Comparison of ENCODE assay signal across 1 cellular context in the genomic region with DNA sequence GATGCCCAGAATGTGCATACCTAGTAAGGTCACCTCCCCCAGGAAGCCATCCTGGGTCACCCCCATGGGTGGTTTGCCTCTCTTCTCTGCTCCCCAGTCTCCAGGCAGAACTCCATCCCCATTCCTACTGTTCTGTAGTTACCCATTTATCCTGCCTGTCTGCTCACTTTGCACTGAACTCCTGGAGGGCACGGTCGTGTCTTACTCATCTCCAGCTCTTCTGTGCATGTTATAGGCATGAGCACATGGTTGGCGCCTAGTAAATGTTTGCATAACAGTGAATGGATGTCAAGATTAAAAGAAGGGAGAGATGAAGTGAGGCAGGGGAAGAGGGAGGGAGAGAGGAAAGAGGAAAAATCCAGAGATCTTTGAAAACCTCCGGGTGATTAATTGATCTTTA.
TF ChIP-seq lines count a peak whose summit lies in the region.

No MANE protein-coding gene starts in this region.

TF ChIP-seq in GM23338, 12 proteins besides CTCF, POLR2A, EP300 and RAD21 (continued from another document):
- TF ChIP-seq, protein P1, sequence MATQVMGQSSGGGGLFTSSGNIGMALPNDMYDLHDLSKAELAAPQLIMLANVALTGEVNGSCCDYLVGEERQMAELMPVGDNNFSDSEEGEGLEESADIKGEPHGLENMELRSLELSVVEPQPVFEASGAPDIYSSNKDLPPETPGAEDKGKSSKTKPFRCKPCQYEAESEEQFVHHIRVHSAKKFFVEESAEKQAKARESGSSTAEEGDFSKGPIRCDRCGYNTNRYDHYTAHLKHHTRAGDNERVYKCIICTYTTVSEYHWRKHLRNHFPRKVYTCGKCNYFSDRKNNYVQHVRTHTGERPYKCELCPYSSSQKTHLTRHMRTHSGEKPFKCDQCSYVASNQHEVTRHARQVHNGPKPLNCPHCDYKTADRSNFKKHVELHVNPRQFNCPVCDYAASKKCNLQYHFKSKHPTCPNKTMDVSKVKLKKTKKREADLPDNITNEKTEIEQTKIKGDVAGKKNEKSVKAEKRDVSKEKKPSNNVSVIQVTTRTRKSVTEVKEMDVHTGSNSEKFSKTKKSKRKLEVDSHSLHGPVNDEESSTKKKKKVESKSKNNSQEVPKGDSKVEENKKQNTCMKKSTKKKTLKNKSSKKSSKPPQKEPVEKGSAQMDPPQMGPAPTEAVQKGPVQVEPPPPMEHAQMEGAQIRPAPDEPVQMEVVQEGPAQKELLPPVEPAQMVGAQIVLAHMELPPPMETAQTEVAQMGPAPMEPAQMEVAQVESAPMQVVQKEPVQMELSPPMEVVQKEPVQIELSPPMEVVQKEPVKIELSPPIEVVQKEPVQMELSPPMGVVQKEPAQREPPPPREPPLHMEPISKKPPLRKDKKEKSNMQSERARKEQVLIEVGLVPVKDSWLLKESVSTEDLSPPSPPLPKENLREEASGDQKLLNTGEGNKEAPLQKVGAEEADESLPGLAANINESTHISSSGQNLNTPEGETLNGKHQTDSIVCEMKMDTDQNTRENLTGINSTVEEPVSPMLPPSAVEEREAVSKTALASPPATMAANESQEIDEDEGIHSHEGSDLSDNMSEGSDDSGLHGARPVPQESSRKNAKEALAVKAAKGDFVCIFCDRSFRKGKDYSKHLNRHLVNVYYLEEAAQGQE (IDR thresholded peaks at IDR 0.05; ENCODE audit: unreplicated experiment) = no peak
- TF ChIP-seq, protein P2, sequence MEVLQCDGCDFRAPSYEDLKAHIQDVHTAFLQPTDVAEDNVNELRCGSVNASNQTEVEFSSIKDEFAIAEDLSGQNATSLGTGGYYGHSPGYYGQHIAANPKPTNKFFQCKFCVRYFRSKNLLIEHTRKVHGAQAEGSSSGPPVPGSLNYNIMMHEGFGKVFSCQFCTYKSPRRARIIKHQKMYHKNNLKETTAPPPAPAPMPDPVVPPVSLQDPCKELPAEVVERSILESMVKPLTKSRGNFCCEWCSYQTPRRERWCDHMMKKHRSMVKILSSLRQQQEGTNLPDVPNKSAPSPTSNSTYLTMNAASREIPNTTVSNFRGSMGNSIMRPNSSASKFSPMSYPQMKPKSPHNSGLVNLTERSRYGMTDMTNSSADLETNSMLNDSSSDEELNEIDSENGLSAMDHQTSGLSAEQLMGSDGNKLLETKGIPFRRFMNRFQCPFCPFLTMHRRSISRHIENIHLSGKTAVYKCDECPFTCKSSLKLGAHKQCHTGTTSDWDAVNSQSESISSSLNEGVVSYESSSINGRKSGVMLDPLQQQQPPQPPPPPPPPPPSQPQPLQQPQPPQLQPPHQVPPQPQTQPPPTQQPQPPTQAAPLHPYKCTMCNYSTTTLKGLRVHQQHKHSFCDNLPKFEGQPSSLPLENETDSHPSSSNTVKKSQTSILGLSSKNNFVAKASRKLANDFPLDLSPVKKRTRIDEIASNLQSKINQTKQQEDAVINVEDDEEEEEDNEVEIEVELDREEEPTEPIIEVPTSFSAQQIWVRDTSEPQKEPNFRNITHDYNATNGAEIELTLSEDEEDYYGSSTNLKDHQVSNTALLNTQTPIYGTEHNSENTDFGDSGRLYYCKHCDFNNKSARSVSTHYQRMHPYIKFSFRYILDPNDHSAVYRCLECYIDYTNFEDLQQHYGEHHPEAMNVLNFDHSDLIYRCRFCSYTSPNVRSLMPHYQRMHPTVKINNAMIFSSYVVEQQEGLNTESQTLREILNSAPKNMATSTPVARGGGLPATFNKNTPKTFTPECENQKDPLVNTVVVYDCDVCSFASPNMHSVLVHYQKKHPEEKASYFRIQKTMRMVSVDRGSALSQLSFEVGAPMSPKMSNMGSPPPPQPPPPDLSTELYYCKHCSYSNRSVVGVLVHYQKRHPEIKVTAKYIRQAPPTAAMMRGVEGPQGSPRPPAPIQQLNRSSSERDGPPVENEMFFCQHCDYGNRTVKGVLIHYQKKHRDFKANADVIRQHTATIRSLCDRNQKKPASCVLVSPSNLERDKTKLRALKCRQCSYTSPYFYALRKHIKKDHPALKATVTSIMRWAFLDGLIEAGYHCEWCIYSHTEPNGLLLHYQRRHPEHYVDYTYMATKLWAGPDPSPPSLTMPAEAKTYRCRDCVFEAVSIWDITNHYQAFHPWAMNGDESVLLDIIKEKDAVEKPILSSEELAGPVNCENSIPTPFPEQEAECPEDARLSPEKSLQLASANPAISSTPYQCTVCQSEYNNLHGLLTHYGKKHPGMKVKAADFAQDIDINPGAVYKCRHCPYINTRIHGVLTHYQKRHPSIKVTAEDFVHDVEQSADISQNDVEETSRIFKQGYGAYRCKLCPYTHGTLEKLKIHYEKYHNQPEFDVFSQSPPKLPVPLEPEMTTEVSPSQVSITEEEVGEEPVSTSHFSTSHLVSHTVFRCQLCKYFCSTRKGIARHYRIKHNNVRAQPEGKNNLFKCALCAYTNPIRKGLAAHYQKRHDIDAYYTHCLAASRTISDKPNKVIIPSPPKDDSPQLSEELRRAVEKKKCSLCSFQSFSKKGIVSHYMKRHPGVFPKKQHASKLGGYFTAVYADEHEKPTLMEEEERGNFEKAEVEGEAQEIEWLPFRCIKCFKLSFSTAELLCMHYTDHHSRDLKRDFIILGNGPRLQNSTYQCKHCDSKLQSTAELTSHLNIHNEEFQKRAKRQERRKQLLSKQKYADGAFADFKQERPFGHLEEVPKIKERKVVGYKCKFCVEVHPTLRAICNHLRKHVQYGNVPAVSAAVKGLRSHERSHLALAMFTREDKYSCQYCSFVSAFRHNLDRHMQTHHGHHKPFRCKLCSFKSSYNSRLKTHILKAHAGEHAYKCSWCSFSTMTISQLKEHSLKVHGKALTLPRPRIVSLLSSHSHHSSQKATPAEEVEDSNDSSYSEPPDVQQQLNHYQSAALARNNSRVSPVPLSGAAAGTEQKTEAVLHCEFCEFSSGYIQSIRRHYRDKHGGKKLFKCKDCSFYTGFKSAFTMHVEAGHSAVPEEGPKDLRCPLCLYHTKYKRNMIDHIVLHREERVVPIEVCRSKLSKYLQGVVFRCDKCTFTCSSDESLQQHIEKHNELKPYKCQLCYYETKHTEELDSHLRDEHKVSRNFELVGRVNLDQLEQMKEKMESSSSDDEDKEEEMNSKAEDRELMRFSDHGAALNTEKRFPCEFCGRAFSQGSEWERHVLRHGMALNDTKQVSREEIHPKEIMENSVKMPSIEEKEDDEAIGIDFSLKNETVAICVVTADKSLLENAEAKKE (CRISPR knock-in tag; IDR thresholded peaks at IDR 0.05) = no peak
TF ChIP-seq in GM23338: peak in this region for 0.
